8 cellular contexts compared by ENCODE assay signal in the genomic region with DNA sequence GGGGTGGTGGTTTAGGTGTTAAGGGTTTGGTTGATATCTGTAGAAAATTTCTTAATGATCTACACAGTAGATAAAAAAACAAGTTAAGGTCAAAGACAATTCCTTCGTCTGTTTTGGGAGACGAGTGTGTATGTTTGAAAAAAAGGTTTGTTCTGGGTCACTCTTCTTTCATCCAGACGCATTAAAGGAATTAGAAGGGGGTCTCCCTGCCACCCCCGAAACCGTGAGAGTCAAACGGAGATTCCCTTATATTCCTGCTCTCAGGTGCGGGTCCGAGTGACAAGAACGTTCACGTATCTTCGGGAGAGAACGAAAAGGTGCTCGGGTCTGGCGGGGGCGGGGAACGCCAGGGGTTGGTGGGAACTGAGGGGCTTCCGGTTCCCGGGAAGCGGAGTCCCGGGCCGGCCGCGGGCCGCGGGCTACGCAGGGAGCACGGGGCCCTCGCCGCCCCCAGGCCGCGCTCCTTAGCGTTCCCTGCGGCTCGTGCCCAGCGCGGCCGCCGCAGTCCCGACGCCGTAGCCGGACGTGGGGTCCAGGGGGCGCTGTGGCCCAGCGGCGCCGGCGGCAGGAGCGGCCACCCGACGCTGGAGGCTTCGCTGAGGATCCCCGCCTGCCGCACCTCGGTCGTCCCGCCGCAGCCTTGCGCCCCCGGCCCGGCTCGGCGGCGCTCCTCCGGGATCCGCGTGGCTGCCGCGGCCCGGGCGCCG. TPM values are rescaled to one million over a fixed set of nuclear protein-coding genes. Genes with fewer than 3 reads are reported as not detected.
DNase-seq lines count a peak whose midpoint lies in the region; ATAC-seq and TF ChIP-seq lines count a peak whose summit lies in the region.

A gene with protein sequence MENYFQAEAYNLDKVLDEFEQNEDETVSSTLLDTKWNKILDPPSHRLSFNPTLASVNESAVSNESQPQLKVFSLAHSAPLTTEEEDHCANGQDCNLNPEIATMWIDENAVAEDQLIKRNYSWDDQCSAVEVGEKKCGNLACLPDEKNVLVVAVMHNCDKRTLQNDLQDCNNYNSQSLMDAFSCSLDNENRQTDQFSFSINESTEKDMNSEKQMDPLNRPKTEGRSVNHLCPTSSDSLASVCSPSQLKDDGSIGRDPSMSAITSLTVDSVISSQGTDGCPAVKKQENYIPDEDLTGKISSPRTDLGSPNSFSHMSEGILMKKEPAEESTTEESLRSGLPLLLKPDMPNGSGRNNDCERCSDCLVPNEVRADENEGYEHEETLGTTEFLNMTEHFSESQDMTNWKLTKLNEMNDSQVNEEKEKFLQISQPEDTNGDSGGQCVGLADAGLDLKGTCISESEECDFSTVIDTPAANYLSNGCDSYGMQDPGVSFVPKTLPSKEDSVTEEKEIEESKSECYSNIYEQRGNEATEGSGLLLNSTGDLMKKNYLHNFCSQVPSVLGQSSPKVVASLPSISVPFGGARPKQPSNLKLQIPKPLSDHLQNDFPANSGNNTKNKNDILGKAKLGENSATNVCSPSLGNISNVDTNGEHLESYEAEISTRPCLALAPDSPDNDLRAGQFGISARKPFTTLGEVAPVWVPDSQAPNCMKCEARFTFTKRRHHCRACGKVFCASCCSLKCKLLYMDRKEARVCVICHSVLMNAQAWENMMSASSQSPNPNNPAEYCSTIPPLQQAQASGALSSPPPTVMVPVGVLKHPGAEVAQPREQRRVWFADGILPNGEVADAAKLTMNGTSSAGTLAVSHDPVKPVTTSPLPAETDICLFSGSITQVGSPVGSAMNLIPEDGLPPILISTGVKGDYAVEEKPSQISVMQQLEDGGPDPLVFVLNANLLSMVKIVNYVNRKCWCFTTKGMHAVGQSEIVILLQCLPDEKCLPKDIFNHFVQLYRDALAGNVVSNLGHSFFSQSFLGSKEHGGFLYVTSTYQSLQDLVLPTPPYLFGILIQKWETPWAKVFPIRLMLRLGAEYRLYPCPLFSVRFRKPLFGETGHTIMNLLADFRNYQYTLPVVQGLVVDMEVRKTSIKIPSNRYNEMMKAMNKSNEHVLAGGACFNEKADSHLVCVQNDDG (N-terminal part only) (plus strand): TSS at position 577 of the 707 bp plus-strand sequence. CDS start 91,118 bp downstream, outside the sequence.

- peaks cover 48% of the 10 kb centered on the region for H3K4me1 Mint-ChIP-seq in activated T-cell treated with anti-CD3 and anti-CD28 coated beads, Interleukin-2, amount 50 U/mL, for 24 hours (ENCODE audit: low read depth)

- peaks cover 3% of the 10 kb centered on the region for H3K36me3 Mint-ChIP-seq in activated T-cell treated with anti-CD3 and anti-CD28 coated beads, Interleukin-2, amount 50 U/mL, for 24 hours (ENCODE audit: low read depth)

- H3K9me3 ChIP-seq in OCI-LY3 (ENCODE audit: insufficient read depth, low read length) = no peaks in the 10 kb centered on the region
- H3K9me3 ChIP-seq in mucosa of stomach (ENCODE audit: control insufficient read depth, low read length) = no peaks in the 10 kb centered on the region

- no peaks in the 10 kb centered on the region for H3K36me3 ChIP-seq in OCI-LY3 (replicated peaks; ENCODE audit: low read depth, low read length)
- no peaks in the 10 kb centered on the region for H3K36me3 ChIP-seq in mucosa of stomach (ENCODE audit: control insufficient read depth, insufficient read depth, low read length)

- H3K4me3 ChIP-seq in OCI-LY3 (ENCODE audit: low read length) (peak within 1 kb of the TSS; percentile 91), mucosa of stomach (ENCODE audit: low read length) (peak within 1 kb of the TSS; percentile 82)

- TF ChIP-seq CTCF in C4-2B (conservative IDR thresholded peaks at IDR 0.05) = peak; percentile 96
- peak; percentile 40 for TF ChIP-seq CTCF in OCI-LY3 (IDR thresholded peaks at IDR 0.05; ENCODE audit: low read depth, low read length)

- peak within 1 kb of the TSS; percentile 92 for H3K27ac ChIP-seq in C4-2B
- peak within 1 kb of the TSS; percentile 45 for H3K27ac ChIP-seq in OCI-LY3 (ENCODE audit: low read length)

- H2AFZ ChIP-seq in OCI-LY3 (ENCODE audit: low read depth, low read length) = peak within 1 kb of the TSS; percentile 94

- peak within 1 kb of the TSS; percentile 89 for H3K27ac Mint-ChIP-seq in activated T-cell treated with anti-CD3 and anti-CD28 coated beads, Interleukin-2, amount 50 U/mL, for 24 hours

- peak within 1 kb of the TSS; percentile 82 for H3K4me3 Mint-ChIP-seq in activated T-cell treated with anti-CD3 and anti-CD28 coated beads, Interleukin-2, amount 50 U/mL, for 24 hours

- peaks cover 16% of the 10 kb centered on the region for H3K79me2 ChIP-seq in OCI-LY3 (ENCODE audit: low read length)

- ATAC-seq in GM19372 (IDR thresholded peaks at IDR 0.05; ENCODE audit: low read depth, unreplicated experiment) = peak; percentile 75
- peak; percentile 83 for ATAC-seq in HG03571 (IDR thresholded peaks at IDR 0.05; ENCODE audit: unreplicated experiment)
- ATAC-seq in esophagus mucosa = peak; percentile 83

- H3K9me3 Mint-ChIP-seq in activated T-cell treated with anti-CD3 and anti-CD28 coated beads, Interleukin-2, amount 50 U/mL, for 24 hours = no peaks in the 10 kb centered on the region

- H4K20me1 ChIP-seq in OCI-LY3 (ENCODE audit: insufficient read depth, low read length) = no peaks in the 10 kb centered on the region

- H3K9ac ChIP-seq in OCI-LY3 (ENCODE audit: low read length) (peak within 1 kb of the TSS; percentile 89), mucosa of stomach (ENCODE audit: low read length) (peak within 1 kb of the TSS; percentile 88)

- H3K4me1 ChIP-seq in OCI-LY3 (ENCODE audit: low read length) (peaks cover 29% of the 10 kb centered on the region), mucosa of stomach (ENCODE audit: control insufficient read depth, insufficient read depth, low read length) (peaks cover 8% of the 10 kb centered on the region)

- H3K27me3 ChIP-seq in OCI-LY3 (ENCODE audit: low read depth, low read length) = no peaks in the 10 kb centered on the region; the same call in 1 of the 2 replicates
- no peaks in the 10 kb centered on the region for H3K27me3 ChIP-seq in mucosa of stomach (ENCODE audit: control insufficient read depth, insufficient read depth, low read length)

- H3K27me3 Mint-ChIP-seq in activated T-cell treated with anti-CD3 and anti-CD28 coated beads, Interleukin-2, amount 50 U/mL, for 24 hours = no peaks in the 10 kb centered on the region

- H3K4me2 ChIP-seq in OCI-LY3 (ENCODE audit: low read length) = peak within 1 kb of the TSS; percentile 64

- DNase-seq in activated T-cell treated with anti-CD3 and anti-CD28 coated beads, Interleukin-2, amount 50 U/mL, for 24 hours = peak; percentile 84
- DNase-seq in stimulated activated CD8-positive, alpha-beta memory T cell treated with anti-CD3 and anti-CD28 coated beads, Interleukin-7, amount 100 ng/mL, for 24 hours (ENCODE audit: low read depth) = peak; percentile 31

RNA-seq across cellular contexts. Expression of the gene that starts here (rescaled TPM):
- 12.1 TPM for total RNA-seq in esophagus mucosa

Comparison
In these comparisons a context has a peak if more than half of its experiments do, and no peak if none do; other contexts are left out.
1. Peak in every context shown above with its lines: DNase-seq, ATAC-seq, H3K4me3 ChIP-seq and H3K27ac ChIP-seq.